Comparison of ENCODE assay signal across 27 cellular contexts in the genomic region with DNA sequence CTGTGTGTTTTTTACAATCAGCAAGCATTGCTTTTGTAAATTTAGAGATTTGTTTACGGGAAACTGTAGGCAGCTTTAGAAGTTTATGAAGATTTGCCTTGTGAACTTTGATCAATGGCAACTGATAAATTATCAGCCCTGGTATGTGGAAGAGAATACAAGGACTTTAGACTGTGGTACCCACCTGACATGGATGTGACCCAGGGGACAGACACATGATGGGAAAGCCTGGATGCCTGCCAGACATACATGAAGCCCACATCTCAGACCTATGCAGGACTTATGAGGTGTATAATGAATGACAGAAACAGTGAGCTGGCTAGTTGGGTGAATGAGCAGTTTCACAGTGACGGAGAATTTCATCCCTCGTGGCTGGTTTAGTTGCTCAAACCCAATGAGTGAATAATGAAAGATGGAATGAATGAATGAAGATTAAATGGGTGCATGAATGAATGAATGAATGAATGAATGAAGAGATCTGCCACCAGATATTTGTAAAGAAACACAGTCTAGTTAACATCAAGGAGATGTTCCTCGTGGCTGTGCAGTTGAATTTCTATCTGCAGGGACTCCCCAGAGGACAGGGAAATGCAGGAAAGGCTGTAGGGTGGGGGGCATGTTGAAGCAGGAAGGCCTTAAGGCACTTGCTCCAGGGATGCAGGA. TPM values are rescaled to one million over a fixed set of nuclear protein-coding genes. Genes with fewer than 3 reads are reported as not detected.
DNase-seq lines count a peak whose midpoint lies in the region; ATAC-seq, FAIRE-seq and TF ChIP-seq lines count a peak whose summit lies in the region.
"Had no signal": no experiment of that assay in that cellular context is flagged by ENCODE, and none has a peak within 500 bp of the region (broad histone marks: within the 10 kb centered on the region; RNA-seq: fewer than 3 reads in every experiment).

No MANE protein-coding gene starts in this region.

- DNase-seq in IMR-90 (no peak), GM12878 (ENCODE audit: low read depth, low spot score) (no peak), mucosa of gallbladder (ENCODE audit: low spot score) (peak; percentile 69), erythroblast (lab: John Stamatoyannopoulos, UW) (no peak), osteocyte (ENCODE audit: extremely low spot score, unreplicated experiment) (no peak), activated T-cell treated with anti-CD3 and anti-CD28 coated beads for 4 hours (no peak)
- DNase-seq: C1 segment of cervical spinal cord; Calu3; CD8-positive, alpha-beta T cell; DMS153; DND-41; H9; HFFc6; NCI-H1092; NCI-H1417 treated with DMSO at 0.1 percent for 48 hours; NCI-H1694 treated with DMSO at 0.1 percent for 48 hours; NCI-H2081; NCI-H2227 treated with DMSO at 0.1 percent for 48 hours; NCI-H526 treated with DMSO at 0.1 percent for 48 hours; PC-9; Right ventricle myocardium superior had no signal

- dilution Hi-C loops in IMR-90 (cut with HindIII; ENCODE audit: low sequenced_read_pairs, unreplicated experiment) = no loop called here

- FAIRE-seq in GM12878 (lab: Jason Lieb, UNC) = no peak
- FAIRE-seq: GM18507 had no signal

- H2AK5ac ChIP-seq in IMR-90 (ENCODE audit: low read depth, low read length) = 0 out of 2 replicates have a peak overlapping the region, but pooled peaks have one; percentile 13

- no peak overlapping the region for H3K4me3 ChIP-seq in IMR-90 (ENCODE audit: insufficient read depth, low read depth, low read length)
- no peak overlapping the region for H3K4me3 ChIP-seq in GM12878
- H3K4me3 ChIP-seq: GM23338, PC-9, SJSA1 had no signal

- TF ChIP-seq EP300 in GM12878 (IDR thresholded peaks at IDR 0.05; ENCODE audit: borderline replicate concordance in 1 of 2, control insufficient read depth in 1 of 2, low read depth in 2 of 2, low read length in 2 of 2) = no peak

- BruUV-seq in IMR-90 (replicated peaks; lab: Mats Ljungman, UMichigan) (no TSS peak), GM12878 (replicated peaks; lab: Mats Ljungman, UMichigan) (no TSS peak)

- H3K14ac ChIP-seq in IMR-90 (replicated peaks; ENCODE audit: low read depth, low read length) = no peak overlapping the region

- SMC1A ChIA-PET in GM12878 (lab: Charles Lee; ENCODE audit: uncharacterized antibody, unreplicated experiment) = interaction anchor here (0.8 to 5.8 kb wide), 5 partner anchors 10 to 188 kb away, joined by 3 to 46 read pairs (median 4); no protein-coding TSS in a partner anchor

- H3K4me3 Mint-ChIP-seq in osteocyte (ENCODE audit: unreplicated experiment) = no peak overlapping the region
- H3K4me3 Mint-ChIP-seq: CD8-positive, alpha-beta T cell; GM23338; H9; HFFc6; IgD-negative memory B cell had no signal

- no peak overlapping the region for H3K4ac ChIP-seq in IMR-90 (ENCODE audit: low read depth, low read length)

- H3K27me3 Mint-ChIP-seq in osteocyte (ENCODE audit: unreplicated experiment) = no peaks in the 10 kb centered on the region

- POLR2A ChIA-PET in IMR-90 (lab: Charles Lee; ENCODE audit: unreplicated experiment) = interaction anchor here (0.6 kb wide), 1 partner anchor 97 kb away, joined by 8 read pairs; no protein-coding TSS in a partner anchor
- POLR2A ChIA-PET in GM12878 (lab: Charles Lee) = interaction anchor here (0.6 to 0.9 kb wide), 2 partner anchors 7 to 44 kb away, joined by 3 read pairs; no protein-coding TSS in a partner anchor

- 87% methylated on average over 3 of the region's 4 CpGs; no CpG with 5 or more reads in 1 of the 2 experiments for WGBS in IMR-90 (ENCODE audit: extremely low coverage in 2 of 2, insufficient read length in 1 of 2), 2 experiments
- WGBS in GM12878 (ENCODE audit: insufficient coverage, insufficient replicate concordance, low lambda C conversion rate, missing lambda C conversion rate) = 45% methylated on average over 4 of the region's 4 CpGs

- H3K27me3 ChIP-seq in IMR-90 (ENCODE audit: control insufficient read depth, insufficient read depth, low read length) (no peaks in the 10 kb centered on the region), GM12878 (replicated peaks in 1 of 2; ENCODE audit: control insufficient read depth in 2 of 2, insufficient read depth in 2 of 2, low read length in 1 of 2) (peaks cover 0 to 1% of the 10 kb centered on the region in 2 experiments; a peak in 3 of 4 replicates)
- H3K27me3 ChIP-seq: SJSA1 had no signal

- TF ChIP-seq CTCF in IMR-90 (conservative IDR thresholded peaks at IDR 0.05; ENCODE audit: low read depth, low read length) = no peak
- no peak for TF ChIP-seq CTCF in GM12878 (IDR thresholded peaks at IDR 0.05 in 2 of 3, conservative IDR thresholded peaks at IDR 0.05 in 1 of 3; ENCODE audit: control insufficient read depth in 2 of 3, extremely low read depth in 1 of 3, insufficient read depth in 1 of 3, low read depth in 3 of 3, low read length in 3 of 3)
- TF ChIP-seq CTCF in osteocyte (IDR thresholded peaks at IDR 0.05) = no peak

- H4K8ac ChIP-seq in IMR-90 (ENCODE audit: low read depth in 2 of 2, low read length in 2 of 2) = no peak overlapping the region

- peaks cover 30% of the 10 kb centered on the region for H3K36me3 ChIP-seq in IMR-90 (ENCODE audit: control insufficient read depth, insufficient read depth, low read length)
- no peaks in the 10 kb centered on the region for H3K36me3 ChIP-seq in GM12878 (ENCODE audit: control insufficient read depth in 2 of 2, insufficient read depth in 2 of 2, low read length in 1 of 2)

- intact Hi-C loops in IMR-90 (cut with micrococcal nuclease) = no loop called here
- intact Hi-C loops in GM12878 (cut with micrococcal nuclease; ENCODE audit: unreplicated experiment) = no loop called here

- H3K4me2 ChIP-seq in IMR-90 (ENCODE audit: low read depth, low read length) (no peak overlapping the region), GM12878 (ENCODE audit: control insufficient read depth, insufficient read depth) (no peak overlapping the region)
- H3K4me2 ChIP-seq: GM23338, PC-9 had no signal

- H3K18ac ChIP-seq in IMR-90 (ENCODE audit: low read depth, low read length) = no peak overlapping the region

- in situ Hi-C loops in IMR-90 (cut with MboI; ENCODE audit: low sequenced_read_pairs) (loop anchor here (10.0 kb wide), 1 partner anchor 107 kb away; no protein-coding TSS in a partner anchor), GM12878 (cut with MboI) (no loop called here)

- H3K27ac ChIP-seq in IMR-90 (ENCODE audit: insufficient read depth, low read length) (no peak overlapping the region), GM12878 (ENCODE audit: control insufficient read depth, insufficient read depth) (no peak overlapping the region)
- H3K27ac ChIP-seq: PC-9, SJSA1 had no signal

- H2AFZ ChIP-seq in IMR-90 (replicated peaks; ENCODE audit: low read length, poor library complexity) (no peak overlapping the region), GM12878 (ENCODE audit: control insufficient read depth, low read depth, low read length) (no peak overlapping the region)
- H2AFZ ChIP-seq: GM23338, PC-9 had no signal

- no peak for TF ChIP-seq RAD21 in IMR-90 (IDR thresholded peaks at IDR 0.05; ENCODE audit: low read length)
- no peak for TF ChIP-seq RAD21 in GM12878 (IDR thresholded peaks at IDR 0.05; ENCODE audit: insufficient read depth, low read depth, low read length)

- peaks cover 30% of the 10 kb centered on the region for H3K36me3 Mint-ChIP-seq in osteocyte (ENCODE audit: unreplicated experiment)
- H3K36me3 Mint-ChIP-seq: CD8-positive, alpha-beta T cell had no signal

- H2BK5ac ChIP-seq in IMR-90 (ENCODE audit: low read depth, low read length, poor library complexity, severe bottlenecking) = no peak overlapping the region

- no peaks in the 10 kb centered on the region for H3K9me3 Mint-ChIP-seq in osteocyte (ENCODE audit: unreplicated experiment)
- H3K9me3 Mint-ChIP-seq: CD8-positive, alpha-beta T cell; HFFc6; IgD-negative memory B cell had no signal

- no peak overlapping the region for H4K91ac ChIP-seq in IMR-90 (ENCODE audit: insufficient read depth, low read depth, low read length)

- no peak overlapping the region for H3K56ac ChIP-seq in IMR-90 (ENCODE audit: extremely low read depth, insufficient read depth, low read length)

- H2BK20ac ChIP-seq in IMR-90 (ENCODE audit: low read depth, low read length) = no peak overlapping the region

- H3K9me3 ChIP-seq in IMR-90 (ENCODE audit: control insufficient read depth, insufficient read depth, low read length) (no peaks in the 10 kb centered on the region), GM12878 (replicated peaks; ENCODE audit: control insufficient read depth, insufficient read depth, low read length) (no peaks in the 10 kb centered on the region; the same call in 1 of the 3 replicates)

- no peak overlapping the region for H4K5ac ChIP-seq in IMR-90 (ENCODE audit: low read depth, low read length)

- TF ChIP-seq POLR2A in IMR-90 (IDR thresholded peaks at IDR 0.05; ENCODE audit: low read depth, low read length) (no peak), GM12878 (IDR thresholded peaks at IDR 0.05; ENCODE audit: low read depth, low read length) (no peak), erythroblast (IDR thresholded peaks at IDR 0.05; ENCODE audit: low read length) (no peak)

- H3K4me1 Mint-ChIP-seq in osteocyte (ENCODE audit: unreplicated experiment) = peaks cover 56% of the 10 kb centered on the region

- CTCF ChIA-PET in IMR-90 (lab: Yijun Ruan, JAX) (interaction anchor here (1.4 kb wide), 1 partner anchor 103 kb away, joined by 3 read pairs; no protein-coding TSS in a partner anchor), GM12878 (lab: Yijun Ruan, JAX) (interaction anchor here (1.1 to 19.2 kb wide), 4 partner anchors 9 to 81 kb away, joined by 3 to 298 read pairs (median 16); partner anchors contain the start of gene COL1A1)

- ATAC-seq in IMR-90 (ENCODE audit: low read depth) (no peak), GM12878 (no peak), HG02884 (IDR thresholded peaks at IDR 0.05; ENCODE audit: unreplicated experiment) (no peak)
- ATAC-seq: CD8-positive, alpha-beta T cell; GM23338 had no signal

- no peak overlapping the region for H3K27ac Mint-ChIP-seq in osteocyte (ENCODE audit: unreplicated experiment)
- H3K27ac Mint-ChIP-seq: CD8-positive, alpha-beta T cell; GM23338; H9; HFFc6; IgD-negative memory B cell had no signal

- RAD21 ChIA-PET in GM12878 (lab: Charles Lee; ENCODE audit: unreplicated experiment) = interaction anchor here (0.8 to 1.4 kb wide), 4 partner anchors 16 to 82 kb away, joined by 3 to 10 read pairs (median 3); no protein-coding TSS in a partner anchor

- peaks cover 13 to 26% of the 10 kb centered on the region in 2 experiments for H3K79me1 ChIP-seq in IMR-90 (ENCODE audit: low read depth in 1 of 2, low read length in 2 of 2)

- peaks cover 23% of the 10 kb centered on the region for H3K9me1 ChIP-seq in IMR-90 (ENCODE audit: insufficient read depth, low read length)

- H2BK15ac ChIP-seq in IMR-90 (ENCODE audit: low read depth, low read length) = no peak overlapping the region

- H3K4me1 ChIP-seq in IMR-90 (ENCODE audit: control insufficient read depth, insufficient read depth, low read length) = peaks cover 13% of the 10 kb centered on the region
- peaks cover 32% of the 10 kb centered on the region for H3K4me1 ChIP-seq in GM12878 (ENCODE audit: control insufficient read depth, insufficient read depth, low read length)

- no peak overlapping the region for H3K23ac ChIP-seq in IMR-90 (ENCODE audit: low read depth, low read length)

- H3K9ac ChIP-seq in IMR-90 (ENCODE audit: low read depth, low read length) (no peak overlapping the region), GM12878 (ENCODE audit: control insufficient read depth, insufficient read depth, low read length) (no peak overlapping the region)

- H2BK120ac ChIP-seq in IMR-90 (ENCODE audit: low read depth, low read length) = no peak overlapping the region

- no peak overlapping the region for H2AK9ac ChIP-seq in IMR-90 (replicated peaks; ENCODE audit: low read depth, low read length, poor library complexity)

- H4K20me1 ChIP-seq in IMR-90 (ENCODE audit: insufficient read depth, low read length) (no peaks in the 10 kb centered on the region), GM12878 (ENCODE audit: control insufficient read depth, insufficient read depth) (no peaks in the 10 kb centered on the region)

- no peaks in the 10 kb centered on the region for H3K79me2 ChIP-seq in GM12878 (ENCODE audit: control insufficient read depth, insufficient read depth, low read length)

RNA-seq across cellular contexts. Expression of gene TMEM92, which starts 7.6 kb away (rescaled TPM):
- 0.18 and 0.28 TPM in 2 replicates for total RNA-seq in IMR-90 (2012; rRNA removed)
- polyA plus RNA-seq in IMR-90 (2012; rRNA removed) = 0.86 and 1.7 TPM in 2 replicates
- polyA plus RNA-seq in IMR-90 (2012; cell fraction: cytosol; rRNA removed) = 0.90 and 1.4 TPM in 2 replicates
- 1.0 and 1.1 TPM in 2 replicates for polyA plus RNA-seq in IMR-90 (2012; cell fraction: nucleus; rRNA removed; ENCODE audit: low replicate concordance)
- total RNA-seq in GM12878 (2013; cell fraction: nucleolus; rRNA removed) = not detected in 2 replicates
- total RNA-seq in GM12878 (2014; rRNA removed) = 0.05 and 0.73 TPM in 2 replicates
- total RNA-seq in GM12878 (2014; rRNA removed; fragmentation: Illumina TruSeq; extraction: Trizol) = 0.14 and 0.27 TPM in 2 replicates
- 0.21 and 0.27 TPM in 2 replicates for total RNA-seq in GM12878 (2021)
- not detected for polyA plus RNA-seq in GM12878 (2011; ENCODE audit: low read depth)
- 0.82 and 1.2 TPM in 2 replicates for polyA plus RNA-seq in GM12878 (2011; rRNA removed)
- polyA plus RNA-seq in GM12878 (2011; cell fraction: cytosol; rRNA removed) = 2.3 and 3.7 TPM in 2 replicates
- 1.3 and 2.1 TPM in 2 replicates for polyA plus RNA-seq in GM12878 (2011; cell fraction: nucleus; rRNA removed)
- 0.28 TPM in 1 of 2 replicates, not detected in the other for polyA plus RNA-seq in GM12878 (2012)
- 0.37 and 0.40 TPM in 2 replicates for polyA plus RNA-seq in GM12878 (2014; fragmentation: Illumina TruSeq; extraction: Trizol)
- under 1 TPM; 0.16 to 0.22 TPM for polyA plus RNA-seq in GM12878 (2014; fragmentation: Nextera tagmentation; extraction: Ambion mirVana)
- polyA plus RNA-seq in GM12878 (2014; rRNA removed) = 0.27 and 0.79 TPM in 2 replicates
- under 1 TPM; 0.11 to 0.56 TPM for polyA plus RNA-seq in GM12878 (2016; fragmentation: Nextera tagmentation; extraction: Ambion mirVana)
- polyA minus RNA-seq in GM12878 (2011; rRNA and poly(A)+ RNA removed) = 0.95 and 2.5 TPM in 2 replicates
- polyA minus RNA-seq in GM12878 (2011; cell fraction: cytosol; rRNA and poly(A)+ RNA removed) = 0.62 and 5.1 TPM in 2 replicates
- 0.67 and 1.2 TPM in 2 replicates for polyA minus RNA-seq in GM12878 (2011; cell fraction: nucleus; rRNA and poly(A)+ RNA removed)
- 27.2 TPM for total RNA-seq in mucosa of gallbladder
- 4.3 and 6.6 TPM in 2 replicates for total RNA-seq in osteocyte
- total RNA-seq: CD8-positive, alpha-beta T cell; Right ventricle myocardium superior; RPMI7951 had no signal
- polyA plus RNA-seq: IgD-negative memory B cell had no signal
